24 cellular contexts compared by ENCODE assay signal in the genomic region with DNA sequence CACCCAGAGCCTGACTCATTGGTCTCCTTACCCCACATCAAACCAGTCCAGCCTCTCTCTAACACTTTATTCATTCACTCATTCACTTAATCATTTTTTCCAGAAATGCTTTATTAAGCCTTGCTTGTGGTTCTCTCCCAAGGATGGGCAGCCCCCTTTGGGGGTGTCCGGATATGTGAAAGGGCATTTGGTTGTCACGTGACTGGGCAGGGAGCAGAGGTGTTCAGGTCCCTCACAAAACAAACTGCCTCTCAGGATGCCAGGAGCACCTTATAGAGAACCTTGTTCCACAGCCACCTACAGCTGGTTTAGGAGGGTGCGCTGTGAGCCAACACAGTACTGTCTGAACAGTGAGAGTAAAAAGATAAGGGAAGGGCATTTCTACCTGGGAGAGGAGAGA.
"Had no signal": no experiment of that assay in that cellular context is flagged by ENCODE, and none has a peak within 500 bp of the region (broad histone marks: within the 10 kb centered on the region; RNA-seq: fewer than 3 reads in every experiment).

No MANE protein-coding gene starts in this region.

- ATAC-seq: effector memory CD8-positive, alpha-beta T cell; gastrocnemius medialis; left ventricle myocardium superior; lower lobe of right lung; mucosa of descending colon; stimulated activated effector memory CD8-positive, alpha-beta T cell treated with anti-CD3 and anti-CD28 coated beads, Interleukin-12 subunit alpha, Interleukin-12 subunit beta, amount 100 ng/mL, for 72 hours had no signal

- H3K27ac ChIP-seq: epithelial cell of prostate, gastrocnemius medialis, lower lobe of right lung, neural progenitor cell, parathyroid adenoma, sigmoid colon, stomach, thyroid gland, vagina had no signal

- H3K36me3 ChIP-seq: gastrocnemius medialis, lower lobe of right lung, neural progenitor cell, sigmoid colon, stomach, thyroid gland, vagina had no signal

- H3K36me3 Mint-ChIP-seq: neural progenitor cell had no signal

- H3K4me1 ChIP-seq: gastrocnemius medialis, lower lobe of right lung, neural progenitor cell, parathyroid adenoma, sigmoid colon, stomach, thyroid gland, vagina had no signal

- H3K4me1 Mint-ChIP-seq: mesothelial cell of epicardium, nephron, neural progenitor cell had no signal

- H3K27ac Mint-ChIP-seq: effector memory CD8-positive, alpha-beta T cell; mesothelial cell of epicardium; nephron; neural progenitor cell; progenitor cell of endocrine pancreas; stimulated activated effector memory CD8-positive, alpha-beta T cell treated with anti-CD3 and anti-CD28 coated beads, Interleukin-12 subunit alpha, Interleukin-12 subunit beta, amount 100 ng/mL, for 72 hours had no signal

- H3K4me3 Mint-ChIP-seq: effector memory CD8-positive, alpha-beta T cell; mesothelial cell of epicardium; naive B cell; nephron; neural progenitor cell; stimulated activated effector memory CD8-positive, alpha-beta T cell treated with anti-CD3 and anti-CD28 coated beads, Interleukin-12 subunit alpha, Interleukin-12 subunit beta, amount 100 ng/mL, for 72 hours had no signal

- H3K4me3 ChIP-seq: gastrocnemius medialis, lower lobe of right lung, mucosa of descending colon, neural progenitor cell, sigmoid colon, stomach, thyroid gland, vagina had no signal

- H3K27me3 ChIP-seq: gastrocnemius medialis, neural progenitor cell, sigmoid colon, stomach, thyroid gland, vagina had no signal

- DNase-seq: cortex of kidney; effector memory CD8-positive, alpha-beta T cell; foreskin fibroblast; gastrocnemius medialis; head of caudate nucleus; left ventricle myocardium superior; lower lobe of right lung; mucosa of descending colon; naive B cell; stimulated activated CD4-positive, alpha-beta T cell treated with anti-CD3 and anti-CD28 coated beads, Interleukin-2, amount 100 ng/mL, for 24 hours; stimulated activated CD4-positive, alpha-beta T cell treated with anti-CD3 and anti-CD28 coated beads, Interleukin-4, amount 100 ng/mL, for 24 hours; stimulated activated naive CD4-positive, alpha-beta T cell treated with Interleukin-2 at 50 U/mL for 16 hours; stomach; thyroid gland; trophoblast cell had no signal

- H3K4me2 ChIP-seq: neural progenitor cell had no signal

- H3K79me2 ChIP-seq: parathyroid adenoma had no signal

- H2AFZ ChIP-seq: neural progenitor cell, parathyroid adenoma had no signal

- H3K9ac ChIP-seq: neural progenitor cell, parathyroid adenoma had no signal

- H3K9me3 ChIP-seq: gastrocnemius medialis, thyroid gland had no signal

- H3K27me3 Mint-ChIP-seq: effector memory CD8-positive, alpha-beta T cell; naive B cell; progenitor cell of endocrine pancreas had no signal
